In genomic region chr1:44078087-44078486, GRCh38 we compare ENCODE assay signal across 19 cellular contexts. TPM values are rescaled to one million over a fixed set of nuclear protein-coding genes. Genes with fewer than 3 reads are reported as not detected.
A peak's percentile ranks its signal among the peaks of the same experiment; 100 is the strongest.
DNase-seq lines count a peak whose midpoint lies in the region; ATAC-seq and TF ChIP-seq lines count a peak whose summit lies in the region.
"Had no signal": no experiment of that assay in that cellular context is flagged by ENCODE, and none has a peak within 500 bp of the region (broad histone marks: within the 10 kb centered on the region; RNA-seq: fewer than 3 reads in every experiment).

No MANE protein-coding gene starts in this region.

- H3K9me3 ChIP-seq in hepatocyte (ENCODE audit: low read depth) (no peaks in the 10 kb centered on the region), mucosa of descending colon (no peaks in the 10 kb centered on the region), neural progenitor cell (ENCODE audit: low read depth) (no peaks in the 10 kb centered on the region)
- H3K9me3 ChIP-seq: Caco-2 had no signal

- WGBS in hepatocyte (ENCODE audit: low lambda C conversion rate, missing lambda C conversion rate), result 43% methylated on average over 1 of the region's 1 CpG

- H3K4me2 ChIP-seq in hepatocyte (no peak overlapping the region), neural progenitor cell (no peak overlapping the region)

- H3K4me3 ChIP-seq in hepatocyte, result no peak overlapping the region
- H3K4me3 ChIP-seq in mucosa of descending colon, result no peak overlapping the region
- H3K4me3 ChIP-seq in neural progenitor cell, result no peak overlapping the region
- H3K4me3 ChIP-seq: GM12878 had no signal

- intact Hi-C loops in mucosa of descending colon (cut with DNase I, micrococcal nuclease) (no loop called here), Calu3 (cut with micrococcal nuclease; ENCODE audit: unreplicated experiment) (no loop called here)

- no peaks in the 10 kb centered on the region for H3K9me2 ChIP-seq in hepatocyte (replicated peaks; ENCODE audit: insufficient read depth)

- peaks cover 15% of the 10 kb centered on the region for H3K4me1 Mint-ChIP-seq in neural progenitor cell
- no peaks in the 10 kb centered on the region for H3K4me1 Mint-ChIP-seq in Calu3 (ENCODE audit: low read depth, unreplicated experiment)
- H3K4me1 Mint-ChIP-seq: CD4-positive, alpha-beta memory T cell had no signal

- H3K27ac Mint-ChIP-seq in neural progenitor cell (no peak overlapping the region), Calu3 (ENCODE audit: unreplicated experiment) (no peak overlapping the region)

- H3K4me1 ChIP-seq in hepatocyte (ENCODE audit: insufficient read depth) (peaks cover 9% of the 10 kb centered on the region), mucosa of descending colon (ENCODE audit: low read depth) (peaks cover 4% of the 10 kb centered on the region), neural progenitor cell (no peaks in the 10 kb centered on the region)
- H3K4me1 ChIP-seq: Caco-2 had no signal

- H3K4me3 Mint-ChIP-seq in neural progenitor cell, result no peak overlapping the region
- no peak overlapping the region for H3K4me3 Mint-ChIP-seq in Calu3 (ENCODE audit: low read depth, unreplicated experiment)

- ATAC-seq in mucosa of descending colon (peak; percentile 82), HG03565 (IDR thresholded peaks at IDR 0.05; ENCODE audit: unreplicated experiment) (no peak), GM18861 (IDR thresholded peaks at IDR 0.05; ENCODE audit: unreplicated experiment) (no peak)
- ATAC-seq: GM12878 had no signal

- H3K9me3 Mint-ChIP-seq in neural progenitor cell (no peaks in the 10 kb centered on the region), Calu3 (ENCODE audit: low read depth, unreplicated experiment) (no peaks in the 10 kb centered on the region)
- H3K9me3 Mint-ChIP-seq: CD4-positive, alpha-beta memory T cell had no signal

- H3K9ac ChIP-seq in neural progenitor cell, result no peak overlapping the region

- no peaks in the 10 kb centered on the region for H3K36me3 ChIP-seq in hepatocyte (replicated peaks; ENCODE audit: insufficient read depth, low read depth)
- H3K36me3 ChIP-seq in mucosa of descending colon (ENCODE audit: low read depth), result no peaks in the 10 kb centered on the region
- H3K36me3 ChIP-seq in neural progenitor cell, result no peaks in the 10 kb centered on the region

- no TSS peak for BruUV-seq in Calu3 (replicated peaks; lab: Mats Ljungman, UMichigan)

- H4K20me1 ChIP-seq in hepatocyte (ENCODE audit: insufficient read depth, poor library complexity, severe bottlenecking) (no peaks in the 10 kb centered on the region), neural progenitor cell (ENCODE audit: low read depth) (no peaks in the 10 kb centered on the region)

- TF ChIP-seq CTCF in hepatocyte (IDR thresholded peaks at IDR 0.05; ENCODE audit: poor library complexity) (no peak), mucosa of descending colon (IDR thresholded peaks at IDR 0.05) (no peak), neural progenitor cell (IDR thresholded peaks at IDR 0.05) (no peak), Calu3 (IDR thresholded peaks at IDR 0.05; ENCODE audit: unreplicated experiment) (no peak)

- no peaks in the 10 kb centered on the region for H3F3A ChIP-seq in neural progenitor cell (ENCODE audit: low read depth)

- H3K36me3 Mint-ChIP-seq in neural progenitor cell (no peaks in the 10 kb centered on the region), Calu3 (ENCODE audit: insufficient read depth, unreplicated experiment) (no peaks in the 10 kb centered on the region)
- H3K36me3 Mint-ChIP-seq: CD4-positive, alpha-beta memory T cell had no signal

- H3K27me3 Mint-ChIP-seq in neural progenitor cell (ENCODE audit: insufficient read depth, low read depth), result peaks cover 3% of the 10 kb centered on the region
- peaks cover 12% of the 10 kb centered on the region for H3K27me3 Mint-ChIP-seq in Calu3 (ENCODE audit: unreplicated experiment)

- H2AFZ ChIP-seq in hepatocyte (no peak overlapping the region), neural progenitor cell (replicated peaks) (no peak overlapping the region)

- CTCF ChIA-PET in Calu3 (lab: Charles Lee), result interaction anchor here (0.7 kb wide), 1 partner anchor 489 kb away, joined by 4 read pairs; no protein-coding TSS in a partner anchor

- H3K27ac ChIP-seq in hepatocyte, result peak overlapping the region; percentile 16
- H3K27ac ChIP-seq in neural progenitor cell, result no peak overlapping the region

- H3K27me3 ChIP-seq in hepatocyte (no peaks in the 10 kb centered on the region), neural progenitor cell (no peaks in the 10 kb centered on the region)

- peak; percentile 40 for DNase-seq in NCI-H2227 (lab: John Stamatoyannopoulos, UW; ENCODE audit: unreplicated experiment)
- DNase-seq in hepatocyte (ENCODE audit: low spot score), result no peak
- DNase-seq in mucosa of descending colon, result peak in 1 of 3 donors; percentile 21
- no peak for DNase-seq in neural progenitor cell (ENCODE audit: low spot score)
- DNase-seq in Calu3, result no peak
- DNase-seq: C1 segment of cervical spinal cord; Caco-2; CD4-positive, alpha-beta memory T cell; DMS 273 treated with DMSO at 0.1 percent for 48 hours; DMS79; EL; GDM1; GOT3; HCEC 1CT had no signal

- H3K79me2 ChIP-seq in hepatocyte (no peaks in the 10 kb centered on the region), neural progenitor cell (ENCODE audit: low read depth) (no peaks in the 10 kb centered on the region)

RNA-seq across cellular contexts. Expression of gene KLF17, which starts 40.5 kb away (rescaled TPM):
- total RNA-seq in hepatocyte (0.08 TPM in 1 of 2 replicates, not detected in the other), mucosa of descending colon (under 1 TPM in 1 of 3 donors, not detected in 2; 0.13 TPM), neural progenitor cell (ENCODE audit: low replicate concordance) (not detected in 2 replicates), Calu3 (2022) (not detected in 2 replicates)
- not detected in 2 replicates for polyA plus RNA-seq in hepatocyte
- total RNA-seq: A172; A673; Caco-2; CD4-positive, alpha-beta memory T cell; GM12878 had no signal
- polyA plus RNA-seq: CD4-positive, alpha-beta memory T cell; GM12878 had no signal

RNA-seq across cellular contexts. Expression of gene SLC6A9, which starts 46.8 kb away (rescaled TPM):
- total RNA-seq in hepatocyte, result 13.5 and 14.6 TPM in 2 replicates
- polyA plus RNA-seq in hepatocyte, result 24.9 and 25.3 TPM in 2 replicates
- total RNA-seq in mucosa of descending colon, result 10 to 100 TPM; 21.1 to 52.5 (median 38.1) TPM
- total RNA-seq in neural progenitor cell (ENCODE audit: low replicate concordance), result 1.4 and 5.6 TPM in 2 replicates
- total RNA-seq in Calu3 (2022), result 18.2 and 19.5 TPM in 2 replicates
- polyA plus RNA-seq: CD4-positive, alpha-beta memory T cell had no signal
